9 cellular contexts compared by ENCODE assay signal in genomic region chr15:67834593-67835348, GRCh38. TPM values are rescaled to one million over a fixed set of nuclear protein-coding genes. Genes with fewer than 3 reads are reported as not detected.
DNase-seq lines count a peak whose midpoint lies in the region; ATAC-seq and TF ChIP-seq lines count a peak whose summit lies in the region.
"Had no signal": no experiment of that assay in that cellular context is flagged by ENCODE, and none has a peak within 500 bp of the region (broad histone marks: within the 10 kb centered on the region; RNA-seq: fewer than 3 reads in every experiment).

No MANE protein-coding gene starts in this region.

- no peak overlapping the region for H3K27ac Mint-ChIP-seq in activated T-helper 2 cell treated with anti-CD3 and anti-CD28 coated beads, Interferon-gamma antibody, Interleukin-2, Interleukin-4, amounts not matched to agents 10 μg/mL and 5 μg/mL and 100 μg/mL, durations not matched to agents 14 hours and 24 hours and 36 hours

- H3K4me3 ChIP-seq in liver (ENCODE audit: low read depth in 1 of 3, low read length in 3 of 3) (peak overlapping the region in 2 of 3 donors; percentile 19 to 45), subcutaneous abdominal adipose tissue (ENCODE audit: low read depth in 1 of 5, low read length in 5 of 5) (peak overlapping the region; percentile 63 to 71 (median 64))

- peaks cover 3 to 13% (median 4%) of the 10 kb centered on the region in 4 donors for H3K27me3 ChIP-seq in liver (ENCODE audit: control insufficient read depth in 4 of 4, insufficient read depth in 4 of 4, low read length in 3 of 4)
- H3K27me3 ChIP-seq in subcutaneous abdominal adipose tissue (ENCODE audit: control insufficient read depth in 5 of 5, insufficient read depth in 4 of 5, low read length in 5 of 5): peaks cover 47 to 59% (median 54%) of the 10 kb centered on the region in 5 donors

- ATAC-seq in GM18870 (IDR thresholded peaks at IDR 0.05; ENCODE audit: unreplicated experiment): no peak
- no peak for ATAC-seq in HG03159 (IDR thresholded peaks at IDR 0.05; ENCODE audit: unreplicated experiment)

- DNase-seq in activated CD8-positive, alpha-beta memory T cell treated with anti-CD3 and anti-CD28 coated beads for 24 hours: peak; percentile 68
- DNase-seq in activated CD8-positive, alpha-beta memory T cell treated with anti-CD3 and anti-CD28 coated beads, Interleukin-2, amount 50 U/mL, for 4 hours: no peak
- no peak for DNase-seq in activated T-helper 2 cell treated with anti-CD3 and anti-CD28 coated beads, Interferon-gamma antibody, Interleukin-2, Interleukin-4, amounts not matched to agents 10 μg/mL and 5 μg/mL and 100 μg/mL, durations not matched to agents 14 hours and 24 hours and 36 hours (ENCODE audit: low spot score)
- DNase-seq in iPS-NIHi7 (ENCODE audit: extremely low spot score): no peak

- intact Hi-C loops in activated T-helper 2 cell treated with anti-CD3 and anti-CD28 coated beads, Interferon-gamma antibody, Interleukin-2, Interleukin-4, amounts not matched to agents 10 μg/mL and 5 μg/mL and 100 μg/mL, durations not matched to agents 14 hours and 24 hours and 36 hours (cut with micrococcal nuclease): loop anchor here (5.0 to 10.0 kb wide), 3 partner anchors 332 to 887 kb away; no protein-coding TSS in a partner anchor

- no peak overlapping the region for H3K9ac ChIP-seq in liver (ENCODE audit: low read depth in 1 of 2, low read length in 2 of 2)
- peak overlapping the region in 3 of 5 donors; percentile 7 to 71 (median 11) for H3K9ac ChIP-seq in subcutaneous abdominal adipose tissue (ENCODE audit: low read length in 5 of 5)

- H3K4me3 Mint-ChIP-seq in activated T-helper 2 cell treated with anti-CD3 and anti-CD28 coated beads, Interferon-gamma antibody, Interleukin-2, Interleukin-4, amounts not matched to agents 10 μg/mL and 5 μg/mL and 100 μg/mL, durations not matched to agents 14 hours and 24 hours and 36 hours (ENCODE audit: low read depth): peak overlapping the region; percentile 52

- no peak for TF ChIP-seq RAD21 in liver (IDR thresholded peaks at IDR 0.05)

- peaks cover 24% of the 10 kb centered on the region for H3K4me1 Mint-ChIP-seq in activated T-helper 2 cell treated with anti-CD3 and anti-CD28 coated beads, Interferon-gamma antibody, Interleukin-2, Interleukin-4, amounts not matched to agents 10 μg/mL and 5 μg/mL and 100 μg/mL, durations not matched to agents 14 hours and 24 hours and 36 hours (ENCODE audit: low read depth)

- WGBS in liver: 3% methylated on average over 60 of the region's 60 CpGs

- no peaks in the 10 kb centered on the region for H3K9me3 Mint-ChIP-seq in activated T-helper 2 cell treated with anti-CD3 and anti-CD28 coated beads, Interferon-gamma antibody, Interleukin-2, Interleukin-4, amounts not matched to agents 10 μg/mL and 5 μg/mL and 100 μg/mL, durations not matched to agents 14 hours and 24 hours and 36 hours

- peaks cover 77% of the 10 kb centered on the region for H3K27me3 Mint-ChIP-seq in activated T-helper 2 cell treated with anti-CD3 and anti-CD28 coated beads, Interferon-gamma antibody, Interleukin-2, Interleukin-4, amounts not matched to agents 10 μg/mL and 5 μg/mL and 100 μg/mL, durations not matched to agents 14 hours and 24 hours and 36 hours (ENCODE audit: low read depth)

- no peak for TF ChIP-seq CTCF in liver (IDR thresholded peaks at IDR 0.05; ENCODE audit: low read depth, low read length, missing input control)

- peaks cover 17 to 48% (median 43%) of the 10 kb centered on the region in 4 donors for H3K4me1 ChIP-seq in liver (ENCODE audit: control insufficient read depth in 4 of 4, insufficient read depth in 4 of 4, low read length in 3 of 4)
- H3K4me1 ChIP-seq in subcutaneous abdominal adipose tissue (ENCODE audit: control insufficient read depth in 5 of 5, insufficient read depth in 5 of 5, low read length in 5 of 5): peaks cover 4 to 57% (median 51%) of the 10 kb centered on the region in 5 donors

- H3K9me3 ChIP-seq in liver (ENCODE audit: control insufficient read depth in 4 of 4, low read length in 3 of 4) (no peaks in the 10 kb centered on the region), subcutaneous abdominal adipose tissue (ENCODE audit: control insufficient read depth in 5 of 5, low read length in 5 of 5) (no peaks in the 10 kb centered on the region)

- no peaks in the 10 kb centered on the region for H3K36me3 Mint-ChIP-seq in activated T-helper 2 cell treated with anti-CD3 and anti-CD28 coated beads, Interferon-gamma antibody, Interleukin-2, Interleukin-4, amounts not matched to agents 10 μg/mL and 5 μg/mL and 100 μg/mL, durations not matched to agents 14 hours and 24 hours and 36 hours (ENCODE audit: low read depth)

- H3K36me3 ChIP-seq in liver (ENCODE audit: control insufficient read depth in 4 of 4, insufficient read depth in 3 of 4, low read depth in 1 of 4, low read length in 3 of 4): no peaks in the 10 kb centered on the region
- H3K36me3 ChIP-seq in subcutaneous abdominal adipose tissue (ENCODE audit: control insufficient read depth in 5 of 5, insufficient read depth in 5 of 5, low read length in 5 of 5): no peaks in the 10 kb centered on the region

- H3K27ac ChIP-seq in liver (ENCODE audit: low read depth in 1 of 2, low read length in 2 of 2) (no peak overlapping the region), subcutaneous abdominal adipose tissue (ENCODE audit: low read depth, low read length) (no peak overlapping the region)

TF ChIP-seq in liver, 16 proteins besides CTCF, POLR2A, EP300 and RAD21:
- TF ChIP-seq HNF4G (IDR thresholded peaks at IDR 0.05) (no peak), FOXA1 (IDR thresholded peaks at IDR 0.05) (no peak), ZBTB33 (IDR thresholded peaks at IDR 0.05) (no peak)

RNA-seq across cellular contexts. Expression of gene RNU6-1, which starts 5.1 kb away (rescaled TPM):
- total RNA-seq in activated T-helper 2 cell treated with anti-CD3 and anti-CD28 coated beads, Interferon-gamma antibody, Interleukin-2, Interleukin-4, amounts not matched to agents 10 μg/mL and 5 μg/mL and 100 μg/mL, durations not matched to agents 14 hours and 24 hours and 36 hours: not detected in 2 replicates
- not detected for total RNA-seq in liver
- polyA plus RNA-seq in liver: not detected
- total RNA-seq: mesenteric fat pad had no signal

RNA-seq across cellular contexts. Expression of gene SKOR1, which starts 9.5 kb away (rescaled TPM):
- total RNA-seq in activated T-helper 2 cell treated with anti-CD3 and anti-CD28 coated beads, Interferon-gamma antibody, Interleukin-2, Interleukin-4, amounts not matched to agents 10 μg/mL and 5 μg/mL and 100 μg/mL, durations not matched to agents 14 hours and 24 hours and 36 hours: 0.09 and 0.21 TPM in 2 replicates
- total RNA-seq in liver: under 1 TPM; 0.05 to 0.17 TPM
- under 1 TPM in 1 of 2 donors, not detected in 1; 0.02 TPM for polyA plus RNA-seq in liver

Comparison
In these comparisons a context has a peak if more than half of its experiments do, and no peak if none do; other contexts are left out.
1. H3K9ac ChIP-seq: peak in subcutaneous abdominal adipose tissue (3 of 5); none in liver (0 of 2).